1 cellular context compared by ENCODE assay signal in the genomic region with DNA sequence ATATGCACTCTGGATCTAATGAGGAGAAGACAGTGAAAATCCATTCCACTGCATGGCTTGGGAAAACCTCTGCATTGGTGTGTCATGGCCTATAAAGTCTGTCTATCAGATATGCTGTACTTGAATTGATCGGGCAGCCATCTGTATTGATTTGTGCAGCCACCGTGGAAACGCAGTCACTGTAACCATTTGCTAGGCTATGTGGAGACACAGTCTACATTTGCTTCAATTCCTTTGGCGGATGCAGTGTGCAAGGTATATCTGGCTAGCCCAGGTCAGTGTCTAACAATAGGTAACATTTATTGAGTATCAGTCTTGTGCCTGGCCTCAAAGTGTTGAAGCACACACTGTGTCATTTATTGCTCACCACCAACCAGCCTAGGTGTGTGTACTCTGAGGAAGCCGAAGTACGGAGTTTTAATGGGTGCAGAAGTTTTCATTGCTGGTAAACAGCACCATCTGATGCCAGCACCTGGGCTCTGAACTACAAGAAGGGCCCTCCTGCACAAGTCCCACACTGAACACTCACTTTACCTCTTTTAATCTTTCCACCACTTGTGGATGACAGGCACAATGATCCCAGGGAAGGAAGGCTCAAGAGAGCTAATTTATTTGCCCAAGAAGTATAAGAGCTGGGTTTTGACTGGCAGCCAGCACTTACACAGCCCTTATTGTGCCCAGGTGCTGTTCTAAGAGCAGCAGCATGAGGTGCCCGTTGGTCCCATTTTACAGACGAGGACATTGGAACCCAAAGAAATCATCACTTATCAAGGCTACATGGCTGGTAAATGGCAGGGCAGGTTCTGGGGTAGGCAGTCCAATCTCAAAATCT.
TF ChIP-seq lines count a peak whose summit lies in the region.

No MANE protein-coding gene starts in this region.

TF ChIP-seq in GM23338, 12 proteins besides CTCF, POLR2A, EP300 and RAD21 (continued from another document):
- TF ChIP-seq ZNF462 (CRISPR knock-in tag; IDR thresholded peaks at IDR 0.05) (no peak), STAT1 (IDR thresholded peaks at IDR 0.05; ENCODE audit: unreplicated experiment) (no peak), ZNF331 (CRISPR knock-in tag; IDR thresholded peaks at IDR 0.05; ENCODE audit: low read depth) (no peak), EZH2 (IDR thresholded peaks at IDR 0.05; ENCODE audit: low read depth, unreplicated experiment) (no peak), NANOG (IDR thresholded peaks at IDR 0.05; ENCODE audit: borderline replicate concordance) (no peak)
TF ChIP-seq in GM23338: peak in this region for 0.
